1 cellular context compared by ENCODE assay signal in genomic region chr3:194134757-194135515, GRCh38.
TF ChIP-seq lines count a peak whose summit lies in the region.

No MANE protein-coding gene starts in this region.

TF ChIP-seq in HepG2, 621 proteins besides CTCF, POLR2A, EP300 and RAD21 (continued from another document and continues in another):
- TF ChIP-seq CREB3 (CRISPR knock-in tag; IDR thresholded peaks at IDR 0.05) (0 out of 2 replicates have a peak, but pooled peaks have one; percentile 77), ZFP1 (CRISPR knock-in tag; IDR thresholded peaks at IDR 0.05) (no peak), TRIM24 (CRISPR knock-in tag; IDR thresholded peaks at IDR 0.05) (no peak), ZNF788 (CRISPR knock-in tag; IDR thresholded peaks at IDR 0.05; ENCODE audit: borderline replicate concordance) (peak; percentile 74; the same call in 1 of the 2 replicates), RORA (CRISPR knock-in tag; IDR thresholded peaks at IDR 0.05) (no peak), FOXP4 (CRISPR knock-in tag; IDR thresholded peaks at IDR 0.05) (peak; percentile 92), KDM3A (CRISPR knock-in tag; IDR thresholded peaks at IDR 0.05; ENCODE audit: low read depth) (peak; percentile 98), STAT6 (CRISPR knock-in tag; IDR thresholded peaks at IDR 0.05; ENCODE audit: borderline replicate concordance) (no peak), ZFAT (CRISPR knock-in tag; conservative IDR thresholded peaks at IDR 0.05) (no peak), POGZ (CRISPR knock-in tag; IDR thresholded peaks at IDR 0.05) (peak; percentile 73), DMAP1 (CRISPR knock-in tag; IDR thresholded peaks at IDR 0.05) (0 out of 2 replicates have a peak, but pooled peaks have one; percentile 46), ZNF687 (CRISPR knock-in tag; IDR thresholded peaks at IDR 0.05) (peak; percentile 93), ARID2 (CRISPR knock-in tag; IDR thresholded peaks at IDR 0.05; ENCODE audit: borderline replicate concordance) (no peak), DMTF1 (CRISPR knock-in tag; IDR thresholded peaks at IDR 0.05) (no peak), MEIS2 (CRISPR knock-in tag; IDR thresholded peaks at IDR 0.05) (peak; percentile 83), SP2 (CRISPR knock-in tag; IDR thresholded peaks at IDR 0.05) (peak; percentile 50), ZNF607 (CRISPR knock-in tag; IDR thresholded peaks at IDR 0.05; ENCODE audit: borderline replicate concordance) (peak; percentile 93), ZNF639 (CRISPR knock-in tag; conservative IDR thresholded peaks at IDR 0.05) (peak; percentile 99), THAP7 (CRISPR knock-in tag; IDR thresholded peaks at IDR 0.05) (no peak), ARNTL (CRISPR knock-in tag; IDR thresholded peaks at IDR 0.05) (peak; percentile 97), HCFC1 (IDR thresholded peaks at IDR 0.05; ENCODE audit: low read depth, low read length) (no peak), ELF1 (CRISPR knock-in tag; IDR thresholded peaks at IDR 0.05) (0 out of 2 replicates have a peak, but pooled peaks have one; percentile 10), ZNF12 (CRISPR knock-in tag; IDR thresholded peaks at IDR 0.05) (peak; percentile 71; the same call in 1 of the 2 replicates), ZFP91 (CRISPR knock-in tag; IDR thresholded peaks at IDR 0.05; ENCODE audit: borderline replicate concordance) (peak; percentile 100), ZNF460 (CRISPR knock-in tag; IDR thresholded peaks at IDR 0.05; ENCODE audit: borderline replicate concordance) (peak; percentile 54; the same call in 1 of the 2 replicates), ESRRA (CRISPR knock-in tag; IDR thresholded peaks at IDR 0.05; ENCODE audit: low read depth) (peak; percentile 74), ZNF510 (CRISPR knock-in tag; IDR thresholded peaks at IDR 0.05; ENCODE audit: low read depth) (no peak), ZNF652 (CRISPR knock-in tag; IDR thresholded peaks at IDR 0.05; ENCODE audit: borderline replicate concordance, low read depth) (peak; percentile 84), ISL2 (CRISPR knock-in tag; IDR thresholded peaks at IDR 0.05) (peak; percentile 71; the same call in 1 of the 2 replicates), HNF4A (CRISPR knock-in tag; IDR thresholded peaks at IDR 0.05) (peak; percentile 31; the same call in 1 of the 2 replicates), PRDM10 (CRISPR knock-in tag; IDR thresholded peaks at IDR 0.05; ENCODE audit: low read depth) (0 out of 2 replicates have a peak, but pooled peaks have one; percentile 2), YEATS2 (CRISPR knock-in tag; IDR thresholded peaks at IDR 0.05; ENCODE audit: borderline replicate concordance) (peak; percentile 66), NR2C2 (CRISPR knock-in tag; IDR thresholded peaks at IDR 0.05; ENCODE audit: borderline replicate concordance) (peak; percentile 32; the same call in 1 of the 2 replicates), ZNF34 (CRISPR knock-in tag; IDR thresholded peaks at IDR 0.05; ENCODE audit: borderline replicate concordance) (no peak), HIC2 (CRISPR knock-in tag; IDR thresholded peaks at IDR 0.05; ENCODE audit: low read depth) (no peak)
